1 cellular context compared by ENCODE assay signal in genomic region chr11:61820174-61820573, GRCh38.
A peak's percentile ranks its signal among the peaks of the same experiment; 100 is the strongest.
TF ChIP-seq lines count a peak whose summit lies in the region.

No MANE protein-coding gene starts in this region.

TF ChIP-seq in K562, 482 proteins besides CTCF, POLR2A, EP300 and RAD21:
- TF ChIP-seq DPF2 (IDR thresholded peaks at IDR 0.05) (peak; percentile 34; the same call in 1 of the 2 replicates), ZNF592 (IDR thresholded peaks at IDR 0.05) (peak; percentile 56; the same call in 1 of the 2 replicates), ATF3 (IDR thresholded peaks at IDR 0.05) (peak; percentile 28; the same call in 1 of the 2 replicates), ATF3 (CRISPR knock-in tag; conservative IDR thresholded peaks at IDR 0.05) (no peak), ZNF316 (IDR thresholded peaks at IDR 0.05) (peak; percentile 60), C11orf30 (IDR thresholded peaks at IDR 0.05; ENCODE audit: low read depth) (peak; percentile 60), NFE2 (IDR thresholded peaks at IDR 0.05; ENCODE audit: low read depth) (peak; percentile 61), BMI1 (IDR thresholded peaks at IDR 0.05; ENCODE audit: low read length) (no peak), SRSF3 (IDR thresholded peaks at IDR 0.05; ENCODE audit: insufficient read depth, low read length) (no peak), ZNF644 (tag; IDR thresholded peaks at IDR 0.05; ENCODE audit: low read depth) (no peak), JUND (IDR thresholded peaks at IDR 0.05; ENCODE audit: borderline replicate concordance, low read depth, low read length) (peak; percentile 21; the same call in 1 of the 2 replicates), JUND (tag; IDR thresholded peaks at IDR 0.05; ENCODE audit: borderline replicate concordance, low read depth, low read length) (no peak; the same call in 2 of the 3 replicates), MAFG (tag; conservative IDR thresholded peaks at IDR 0.05) (peak; percentile 59), TEAD2 (tag; IDR thresholded peaks at IDR 0.05) (no peak), RBM22 (IDR thresholded peaks at IDR 0.05; ENCODE audit: low read depth, low read length, poor library complexity, severe bottlenecking) (no peak), ARID1B (IDR thresholded peaks at IDR 0.05) (0 out of 2 replicates have a peak, but pooled peaks have one; percentile 17), NFIX (CRISPR knock-in tag; IDR thresholded peaks at IDR 0.05; ENCODE audit: low read depth) (no peak), MAFK (IDR thresholded peaks at IDR 0.05; ENCODE audit: low read length) (peak; percentile 46; the same call in 1 of the 2 replicates), ZNF699 (CRISPR knock-in tag; IDR thresholded peaks at IDR 0.05; ENCODE audit: insufficient replicate concordance) (no peak), FOSL1 (tag; conservative IDR thresholded peaks at IDR 0.05) (peak; percentile 57; the same call in 1 of the 2 replicates)
